In the genomic region with DNA sequence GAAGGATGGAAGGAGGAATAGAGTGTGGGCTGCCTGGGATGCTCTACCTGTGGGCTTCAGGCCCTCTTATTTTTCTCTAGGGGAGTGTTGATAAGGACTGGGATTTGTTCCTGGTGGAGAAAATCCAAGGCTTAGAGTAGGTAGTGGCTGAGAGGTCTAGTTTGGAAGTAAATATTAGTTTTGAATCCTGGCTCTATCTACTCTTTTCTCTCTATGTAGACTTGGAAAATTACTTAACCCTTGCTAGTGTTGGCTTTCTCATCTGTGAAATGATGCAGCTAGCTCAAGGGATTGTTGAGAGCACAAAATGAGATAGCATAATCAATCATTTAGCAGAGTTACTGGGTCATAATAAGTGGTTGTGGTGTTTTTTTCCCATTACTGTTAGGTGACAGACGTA, we compare ENCODE assay signal across 26 cellular contexts.
"Had no signal": no experiment of that assay in that cellular context is flagged by ENCODE, and none has a peak within 500 bp of the region (broad histone marks: within the 10 kb centered on the region; RNA-seq: fewer than 3 reads in every experiment).

No MANE protein-coding gene starts in this region.

- H3K4me1 ChIP-seq: lower lobe of right lung, pancreas, prostate gland, sigmoid colon, spleen, uterus had no signal

- H3K27me3 Mint-ChIP-seq: stimulated activated naive CD8-positive, alpha-beta T cell treated with anti-CD3 and anti-CD28 coated beads, Interleukin-15, amount 100 ng/mL, for 72 hours had no signal

- H3K36me3 Mint-ChIP-seq: immature natural killer cell; naive thymus-derived CD8-positive, alpha-beta T cell; stimulated activated effector memory CD8-positive, alpha-beta T cell treated with anti-CD3 and anti-CD28 coated beads, Interleukin-12 subunit alpha, Interleukin-12 subunit beta, amount 100 ng/mL, for 72 hours; type B pancreatic cell had no signal

- H3K4me3 ChIP-seq: lower lobe of right lung, pancreas, prostate gland, sigmoid colon, spleen, tibial nerve, uterus had no signal

- H3K36me3 ChIP-seq: lower lobe of right lung, pancreas, prostate gland, sigmoid colon, spleen, tibial nerve, uterus had no signal

- FAIRE-seq: pancreas, small intestine had no signal

- H3K27me3 ChIP-seq: pancreas, sigmoid colon, spleen, tibial nerve, uterus had no signal

- H3K4me1 Mint-ChIP-seq: immature natural killer cell; naive thymus-derived CD8-positive, alpha-beta T cell; stimulated activated effector memory CD8-positive, alpha-beta T cell treated with anti-CD3 and anti-CD28 coated beads, Interleukin-12 subunit alpha, Interleukin-12 subunit beta, amount 100 ng/mL, for 72 hours; stimulated activated naive CD8-positive, alpha-beta T cell treated with anti-CD3 and anti-CD28 coated beads, Interleukin-15, amount 100 ng/mL, for 72 hours had no signal

- H3K27ac Mint-ChIP-seq: immature natural killer cell; naive thymus-derived CD8-positive, alpha-beta T cell; stimulated activated effector memory CD8-positive, alpha-beta T cell treated with anti-CD3 and anti-CD28 coated beads, Interleukin-12 subunit alpha, Interleukin-12 subunit beta, amount 100 ng/mL, for 72 hours; stimulated activated naive CD8-positive, alpha-beta T cell treated with anti-CD3 and anti-CD28 coated beads, Interleukin-15, amount 100 ng/mL, for 72 hours; type B pancreatic cell had no signal

- H3K9me3 Mint-ChIP-seq: immature natural killer cell; naive thymus-derived CD8-positive, alpha-beta T cell; stimulated activated effector memory CD8-positive, alpha-beta T cell treated with anti-CD3 and anti-CD28 coated beads, Interleukin-12 subunit alpha, Interleukin-12 subunit beta, amount 100 ng/mL, for 72 hours; stimulated activated naive CD8-positive, alpha-beta T cell treated with anti-CD3 and anti-CD28 coated beads, Interleukin-15, amount 100 ng/mL, for 72 hours; type B pancreatic cell had no signal

- ATAC-seq: left ventricle myocardium superior; lower lobe of right lung; naive thymus-derived CD8-positive, alpha-beta T cell; pancreas; right cardiac atrium; stimulated activated effector memory CD8-positive, alpha-beta T cell treated with anti-CD3 and anti-CD28 coated beads, Interleukin-12 subunit alpha, Interleukin-12 subunit beta, amount 100 ng/mL, for 72 hours; stimulated activated naive CD8-positive, alpha-beta T cell treated with anti-CD3 and anti-CD28 coated beads, Interleukin-15, amount 100 ng/mL, for 72 hours had no signal

- H3K27ac ChIP-seq: lower lobe of right lung, pancreas, prostate gland, sigmoid colon, spleen, tibial nerve, uterus had no signal

- DNase-seq: hypothalamus; immature natural killer cell; islet precursor cell; left ventricle myocardium superior; lower lobe of right lung; mammary epithelial cell; mesenchymal stem cell; naive thymus-derived CD8-positive, alpha-beta T cell; nucleus accumbens; pancreas; posterior cingulate gyrus; retina; right cardiac atrium; sigmoid colon; small intestine; spleen; stimulated activated CD4-positive, alpha-beta T cell treated with anti-CD3 and anti-CD28 coated beads, Interleukin-4, amount 100 ng/mL, for 24 hours; stimulated activated naive CD4-positive, alpha-beta T cell treated with Interleukin-2 at 50 U/mL for 16 hours; stimulated activated naive CD8-positive, alpha-beta T cell treated with anti-CD3 and anti-CD28 coated beads, Interleukin-15, amount 100 ng/mL, for 72 hours; substantia nigra; uterus had no signal

- H3K9me3 ChIP-seq: lower lobe of right lung, pancreas, prostate gland, sigmoid colon, spleen, tibial nerve, uterus had no signal

- H3K4me3 Mint-ChIP-seq: immature natural killer cell; naive thymus-derived CD8-positive, alpha-beta T cell; neural crest cell; stimulated activated effector memory CD8-positive, alpha-beta T cell treated with anti-CD3 and anti-CD28 coated beads, Interleukin-12 subunit alpha, Interleukin-12 subunit beta, amount 100 ng/mL, for 72 hours; stimulated activated naive CD8-positive, alpha-beta T cell treated with anti-CD3 and anti-CD28 coated beads, Interleukin-15, amount 100 ng/mL, for 72 hours; type B pancreatic cell had no signal
